In the genomic region with DNA sequence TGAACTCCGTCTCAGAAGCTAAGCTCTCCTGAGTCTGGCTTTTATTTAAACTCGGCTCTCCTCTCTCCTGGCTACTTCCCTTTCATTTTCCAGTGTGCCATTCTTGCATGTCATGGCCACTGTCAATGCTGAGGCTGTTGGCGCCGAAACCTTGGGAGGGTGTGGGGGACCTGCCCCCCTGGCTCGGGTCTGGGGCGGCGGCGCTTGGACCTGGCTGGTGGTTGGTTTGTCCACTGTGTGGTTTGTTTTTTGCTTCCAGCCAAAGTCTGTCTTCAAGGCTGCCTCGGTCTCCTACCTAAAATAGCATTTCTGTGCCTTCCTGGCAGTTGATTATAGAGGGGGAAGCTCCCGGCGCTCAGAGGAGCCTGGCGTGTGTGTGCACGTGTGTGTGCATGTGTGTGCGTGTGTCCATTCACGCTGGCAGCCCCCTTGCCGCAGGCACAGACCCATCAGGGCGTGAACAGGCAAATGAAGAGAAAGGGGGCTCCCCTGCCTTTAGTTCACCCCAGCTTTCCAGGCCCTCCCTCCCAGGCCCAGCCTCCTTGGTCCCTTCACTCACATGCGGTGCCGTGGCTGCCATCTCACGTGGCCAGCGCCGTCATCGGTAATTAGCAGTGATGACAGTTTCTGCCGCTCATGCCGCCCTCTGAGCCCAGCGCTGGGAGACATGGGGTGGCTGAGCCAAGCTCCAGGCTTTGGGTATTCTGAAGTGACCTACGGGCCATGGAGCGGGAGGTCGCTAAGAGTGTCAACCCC, we compare ENCODE assay signal across 1 cellular context.
A peak's percentile ranks its signal among the peaks of the same experiment; 100 is the strongest.
TF ChIP-seq lines count a peak whose summit lies in the region.

No MANE protein-coding gene starts in this region.

TF ChIP-seq in K562, 482 proteins besides CTCF, POLR2A, EP300 and RAD21 (continued from another document and continues in another):
- TF ChIP-seq, protein P1, sequence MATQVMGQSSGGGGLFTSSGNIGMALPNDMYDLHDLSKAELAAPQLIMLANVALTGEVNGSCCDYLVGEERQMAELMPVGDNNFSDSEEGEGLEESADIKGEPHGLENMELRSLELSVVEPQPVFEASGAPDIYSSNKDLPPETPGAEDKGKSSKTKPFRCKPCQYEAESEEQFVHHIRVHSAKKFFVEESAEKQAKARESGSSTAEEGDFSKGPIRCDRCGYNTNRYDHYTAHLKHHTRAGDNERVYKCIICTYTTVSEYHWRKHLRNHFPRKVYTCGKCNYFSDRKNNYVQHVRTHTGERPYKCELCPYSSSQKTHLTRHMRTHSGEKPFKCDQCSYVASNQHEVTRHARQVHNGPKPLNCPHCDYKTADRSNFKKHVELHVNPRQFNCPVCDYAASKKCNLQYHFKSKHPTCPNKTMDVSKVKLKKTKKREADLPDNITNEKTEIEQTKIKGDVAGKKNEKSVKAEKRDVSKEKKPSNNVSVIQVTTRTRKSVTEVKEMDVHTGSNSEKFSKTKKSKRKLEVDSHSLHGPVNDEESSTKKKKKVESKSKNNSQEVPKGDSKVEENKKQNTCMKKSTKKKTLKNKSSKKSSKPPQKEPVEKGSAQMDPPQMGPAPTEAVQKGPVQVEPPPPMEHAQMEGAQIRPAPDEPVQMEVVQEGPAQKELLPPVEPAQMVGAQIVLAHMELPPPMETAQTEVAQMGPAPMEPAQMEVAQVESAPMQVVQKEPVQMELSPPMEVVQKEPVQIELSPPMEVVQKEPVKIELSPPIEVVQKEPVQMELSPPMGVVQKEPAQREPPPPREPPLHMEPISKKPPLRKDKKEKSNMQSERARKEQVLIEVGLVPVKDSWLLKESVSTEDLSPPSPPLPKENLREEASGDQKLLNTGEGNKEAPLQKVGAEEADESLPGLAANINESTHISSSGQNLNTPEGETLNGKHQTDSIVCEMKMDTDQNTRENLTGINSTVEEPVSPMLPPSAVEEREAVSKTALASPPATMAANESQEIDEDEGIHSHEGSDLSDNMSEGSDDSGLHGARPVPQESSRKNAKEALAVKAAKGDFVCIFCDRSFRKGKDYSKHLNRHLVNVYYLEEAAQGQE (CRISPR knock-in tag; IDR thresholded peaks at IDR 0.05; ENCODE audit: low read depth), result no peak
- TF ChIP-seq, protein P2, sequence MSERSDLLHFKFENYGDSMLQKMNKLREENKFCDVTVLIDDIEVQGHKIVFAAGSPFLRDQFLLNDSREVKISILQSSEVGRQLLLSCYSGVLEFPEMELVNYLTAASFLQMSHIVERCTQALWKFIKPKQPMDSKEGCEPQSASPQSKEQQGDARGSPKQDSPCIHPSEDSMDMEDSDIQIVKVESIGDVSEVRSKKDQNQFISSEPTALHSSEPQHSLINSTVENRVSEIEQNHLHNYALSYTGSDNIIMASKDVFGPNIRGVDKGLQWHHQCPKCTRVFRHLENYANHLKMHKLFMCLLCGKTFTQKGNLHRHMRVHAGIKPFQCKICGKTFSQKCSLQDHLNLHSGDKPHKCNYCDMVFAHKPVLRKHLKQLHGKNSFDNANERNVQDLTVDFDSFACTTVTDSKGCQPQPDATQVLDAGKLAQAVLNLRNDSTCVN (CRISPR knock-in tag; IDR thresholded peaks at IDR 0.05), result no peak
- TF ChIP-seq, protein P3, sequence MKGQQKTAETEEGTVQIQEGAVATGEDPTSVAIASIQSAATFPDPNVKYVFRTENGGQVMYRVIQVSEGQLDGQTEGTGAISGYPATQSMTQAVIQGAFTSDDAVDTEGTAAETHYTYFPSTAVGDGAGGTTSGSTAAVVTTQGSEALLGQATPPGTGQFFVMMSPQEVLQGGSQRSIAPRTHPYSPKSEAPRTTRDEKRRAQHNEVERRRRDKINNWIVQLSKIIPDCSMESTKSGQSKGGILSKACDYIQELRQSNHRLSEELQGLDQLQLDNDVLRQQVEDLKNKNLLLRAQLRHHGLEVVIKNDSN (CRISPR knock-in tag; IDR thresholded peaks at IDR 0.05), result peak; percentile 93
- TF ChIP-seq DMBX1 (CRISPR knock-in tag; IDR thresholded peaks at IDR 0.05; ENCODE audit: borderline replicate concordance), result no peak
- peak; percentile 83 for TF ChIP-seq L3MBTL2 (IDR thresholded peaks at IDR 0.05)
- no peak for TF ChIP-seq TCFL5 (CRISPR knock-in tag; conservative IDR thresholded peaks at IDR 0.05)
- no peak for TF ChIP-seq HNRNPH1 (optimal IDR thresholded peaks at IDR 0.05; ENCODE audit: low read depth, low read length)
- TF ChIP-seq, protein P4, sequence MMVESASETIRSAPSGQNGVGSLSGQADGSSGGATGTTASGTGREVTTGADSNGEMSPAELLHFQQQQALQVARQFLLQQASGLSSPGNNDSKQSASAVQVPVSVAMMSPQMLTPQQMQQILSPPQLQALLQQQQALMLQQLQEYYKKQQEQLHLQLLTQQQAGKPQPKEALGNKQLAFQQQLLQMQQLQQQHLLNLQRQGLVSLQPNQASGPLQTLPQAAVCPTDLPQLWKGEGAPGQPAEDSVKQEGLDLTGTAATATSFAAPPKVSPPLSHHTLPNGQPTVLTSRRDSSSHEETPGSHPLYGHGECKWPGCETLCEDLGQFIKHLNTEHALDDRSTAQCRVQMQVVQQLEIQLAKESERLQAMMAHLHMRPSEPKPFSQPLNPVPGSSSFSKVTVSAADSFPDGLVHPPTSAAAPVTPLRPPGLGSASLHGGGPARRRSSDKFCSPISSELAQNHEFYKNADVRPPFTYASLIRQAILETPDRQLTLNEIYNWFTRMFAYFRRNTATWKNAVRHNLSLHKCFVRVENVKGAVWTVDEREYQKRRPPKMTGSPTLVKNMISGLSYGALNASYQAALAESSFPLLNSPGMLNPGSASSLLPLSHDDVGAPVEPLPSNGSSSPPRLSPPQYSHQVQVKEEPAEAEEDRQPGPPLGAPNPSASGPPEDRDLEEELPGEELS (CRISPR knock-in tag; IDR thresholded peaks at IDR 0.05; ENCODE audit: borderline replicate concordance), result 0 out of 2 replicates have a peak, but pooled peaks have one; percentile 72
- peak; percentile 87 for TF ChIP-seq CREM (IDR thresholded peaks at IDR 0.05; ENCODE audit: low read depth)
- TF ChIP-seq PHTF2 (CRISPR knock-in tag; IDR thresholded peaks at IDR 0.05), result no peak
- no peak for TF ChIP-seq SIX5 (IDR thresholded peaks at IDR 0.05; ENCODE audit: borderline replicate concordance in 1 of 2, insufficient read depth in 1 of 2, low read depth in 1 of 2, low read length in 2 of 2)
- no peak for TF ChIP-seq ZNF76 (CRISPR knock-in tag; IDR thresholded peaks at IDR 0.05; ENCODE audit: borderline replicate concordance)
- no peak for TF ChIP-seq MED1 (CRISPR knock-in tag; IDR thresholded peaks at IDR 0.05; ENCODE audit: borderline replicate concordance)
- peak; percentile 78 for TF ChIP-seq SP1 (CRISPR knock-in tag; IDR thresholded peaks at IDR 0.05)
- TF ChIP-seq TARDBP (IDR thresholded peaks at IDR 0.05), result no peak
- TF ChIP-seq, protein P5, sequence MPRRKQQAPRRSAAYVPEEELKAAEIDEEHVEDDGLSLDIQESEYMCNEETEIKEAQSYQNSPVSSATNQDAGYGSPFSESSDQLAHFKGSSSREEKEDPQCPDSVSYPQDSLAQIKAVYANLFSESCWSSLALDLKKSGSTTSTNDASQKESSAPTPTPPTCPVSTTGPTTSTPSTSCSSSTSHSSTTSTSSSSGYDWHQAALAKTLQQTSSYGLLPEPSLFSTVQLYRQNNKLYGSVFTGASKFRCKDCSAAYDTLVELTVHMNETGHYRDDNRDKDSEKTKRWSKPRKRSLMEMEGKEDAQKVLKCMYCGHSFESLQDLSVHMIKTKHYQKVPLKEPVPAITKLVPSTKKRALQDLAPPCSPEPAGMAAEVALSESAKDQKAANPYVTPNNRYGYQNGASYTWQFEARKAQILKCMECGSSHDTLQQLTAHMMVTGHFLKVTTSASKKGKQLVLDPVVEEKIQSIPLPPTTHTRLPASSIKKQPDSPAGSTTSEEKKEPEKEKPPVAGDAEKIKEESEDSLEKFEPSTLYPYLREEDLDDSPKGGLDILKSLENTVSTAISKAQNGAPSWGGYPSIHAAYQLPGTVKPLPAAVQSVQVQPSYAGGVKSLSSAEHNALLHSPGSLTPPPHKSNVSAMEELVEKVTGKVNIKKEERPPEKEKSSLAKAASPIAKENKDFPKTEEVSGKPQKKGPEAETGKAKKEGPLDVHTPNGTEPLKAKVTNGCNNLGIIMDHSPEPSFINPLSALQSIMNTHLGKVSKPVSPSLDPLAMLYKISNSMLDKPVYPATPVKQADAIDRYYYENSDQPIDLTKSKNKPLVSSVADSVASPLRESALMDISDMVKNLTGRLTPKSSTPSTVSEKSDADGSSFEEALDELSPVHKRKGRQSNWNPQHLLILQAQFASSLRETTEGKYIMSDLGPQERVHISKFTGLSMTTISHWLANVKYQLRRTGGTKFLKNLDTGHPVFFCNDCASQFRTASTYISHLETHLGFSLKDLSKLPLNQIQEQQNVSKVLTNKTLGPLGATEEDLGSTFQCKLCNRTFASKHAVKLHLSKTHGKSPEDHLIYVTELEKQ (CRISPR knock-in tag; IDR thresholded peaks at IDR 0.05), result no peak
- no peak for TF ChIP-seq ESRRB (CRISPR knock-in tag; IDR thresholded peaks at IDR 0.05; ENCODE audit: borderline replicate concordance)
- no peak for TF ChIP-seq PHF21A (IDR thresholded peaks at IDR 0.05; ENCODE audit: borderline replicate concordance, low read depth)
- TF ChIP-seq, protein P6, sequence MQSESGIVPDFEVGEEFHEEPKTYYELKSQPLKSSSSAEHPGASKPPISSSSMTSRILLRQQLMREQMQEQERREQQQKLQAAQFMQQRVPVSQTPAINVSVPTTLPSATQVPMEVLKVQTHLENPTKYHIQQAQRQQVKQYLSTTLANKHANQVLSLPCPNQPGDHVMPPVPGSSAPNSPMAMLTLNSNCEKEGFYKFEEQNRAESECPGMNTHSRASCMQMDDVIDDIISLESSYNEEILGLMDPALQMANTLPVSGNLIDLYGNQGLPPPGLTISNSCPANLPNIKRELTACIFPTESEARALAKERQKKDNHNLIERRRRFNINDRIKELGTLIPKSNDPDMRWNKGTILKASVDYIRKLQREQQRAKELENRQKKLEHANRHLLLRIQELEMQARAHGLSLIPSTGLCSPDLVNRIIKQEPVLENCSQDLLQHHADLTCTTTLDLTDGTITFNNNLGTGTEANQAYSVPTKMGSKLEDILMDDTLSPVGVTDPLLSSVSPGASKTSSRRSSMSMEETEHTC (IDR thresholded peaks at IDR 0.05), result no peak; the same call in 1 of the 2 replicates
- TF ChIP-seq TRIM24 (IDR thresholded peaks at IDR 0.05), result no peak
- no peak for TF ChIP-seq SPI1 (IDR thresholded peaks at IDR 0.05; ENCODE audit: borderline replicate concordance, low read depth, low read length)
- TF ChIP-seq NR2F6 (CRISPR knock-in tag; IDR thresholded peaks at IDR 0.05), result no peak
- no peak for TF ChIP-seq ZNF184 (CRISPR knock-in tag; IDR thresholded peaks at IDR 0.05)
- no peak for TF ChIP-seq RBM34 (IDR thresholded peaks at IDR 0.05; ENCODE audit: borderline replicate concordance, insufficient read depth, low read length)
- TF ChIP-seq RFX1 (IDR thresholded peaks at IDR 0.05), result no peak
- TF ChIP-seq SRSF3 (IDR thresholded peaks at IDR 0.05; ENCODE audit: insufficient read depth, low read length), result no peak
- TF ChIP-seq BRCA1 (IDR thresholded peaks at IDR 0.05), result no peak
- no peak for TF ChIP-seq BRCA1 (CRISPR knock-in tag; IDR thresholded peaks at IDR 0.05)
- no peak for TF ChIP-seq ZNF274 (IDR thresholded peaks at IDR 0.05; ENCODE audit: borderline replicate concordance, low read depth, low read length)
- peak; percentile 36; the same call in 1 of the 2 replicates for TF ChIP-seq SOX6 (IDR thresholded peaks at IDR 0.05)
- TF ChIP-seq, protein P7, sequence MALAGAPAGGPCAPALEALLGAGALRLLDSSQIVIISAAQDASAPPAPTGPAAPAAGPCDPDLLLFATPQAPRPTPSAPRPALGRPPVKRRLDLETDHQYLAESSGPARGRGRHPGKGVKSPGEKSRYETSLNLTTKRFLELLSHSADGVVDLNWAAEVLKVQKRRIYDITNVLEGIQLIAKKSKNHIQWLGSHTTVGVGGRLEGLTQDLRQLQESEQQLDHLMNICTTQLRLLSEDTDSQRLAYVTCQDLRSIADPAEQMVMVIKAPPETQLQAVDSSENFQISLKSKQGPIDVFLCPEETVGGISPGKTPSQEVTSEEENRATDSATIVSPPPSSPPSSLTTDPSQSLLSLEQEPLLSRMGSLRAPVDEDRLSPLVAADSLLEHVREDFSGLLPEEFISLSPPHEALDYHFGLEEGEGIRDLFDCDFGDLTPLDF (CRISPR knock-in tag; IDR thresholded peaks at IDR 0.05), result no peak
- no peak for TF ChIP-seq MYBL2 (IDR thresholded peaks at IDR 0.05; ENCODE audit: low read depth)
- no peak for TF ChIP-seq MYBL2 (CRISPR knock-in tag; IDR thresholded peaks at IDR 0.05; ENCODE audit: borderline replicate concordance)
- no peak for TF ChIP-seq HNRNPK (IDR thresholded peaks at IDR 0.05; ENCODE audit: low read depth, low read length, poor library complexity, severe bottlenecking)
- TF ChIP-seq ZNF766 (CRISPR knock-in tag; conservative IDR thresholded peaks at IDR 0.05), result no peak
- no peak for TF ChIP-seq FOS (IDR thresholded peaks at IDR 0.05; ENCODE audit: extremely low read depth, insufficient read length)
- no peak for TF ChIP-seq CHD2 (IDR thresholded peaks at IDR 0.05; ENCODE audit: low read depth, low read length)
- no peak for TF ChIP-seq TEAD4 (IDR thresholded peaks at IDR 0.05; ENCODE audit: low read length)
- TF ChIP-seq TEAD4 (CRISPR knock-in tag; IDR thresholded peaks at IDR 0.05; ENCODE audit: borderline replicate concordance), result no peak
- no peak for TF ChIP-seq MTA1 (IDR thresholded peaks at IDR 0.05; ENCODE audit: borderline replicate concordance)
- no peak for TF ChIP-seq GATAD2B (IDR thresholded peaks at IDR 0.05; ENCODE audit: borderline replicate concordance)
- TF ChIP-seq CBFA2T3 (IDR thresholded peaks at IDR 0.05), result no peak
- no peak for TF ChIP-seq SETDB1 (IDR thresholded peaks at IDR 0.05; ENCODE audit: low read length)
- TF ChIP-seq ZNF263 (CRISPR knock-in tag; IDR thresholded peaks at IDR 0.05; ENCODE audit: borderline replicate concordance), result no peak; the same call in 1 of the 2 replicates
- peak in 1 of 2 experiments; percentile 51; a peak in 1 of 4 replicates for TF ChIP-seq KDM1A (IDR thresholded peaks at IDR 0.05)
- TF ChIP-seq, protein P8, sequence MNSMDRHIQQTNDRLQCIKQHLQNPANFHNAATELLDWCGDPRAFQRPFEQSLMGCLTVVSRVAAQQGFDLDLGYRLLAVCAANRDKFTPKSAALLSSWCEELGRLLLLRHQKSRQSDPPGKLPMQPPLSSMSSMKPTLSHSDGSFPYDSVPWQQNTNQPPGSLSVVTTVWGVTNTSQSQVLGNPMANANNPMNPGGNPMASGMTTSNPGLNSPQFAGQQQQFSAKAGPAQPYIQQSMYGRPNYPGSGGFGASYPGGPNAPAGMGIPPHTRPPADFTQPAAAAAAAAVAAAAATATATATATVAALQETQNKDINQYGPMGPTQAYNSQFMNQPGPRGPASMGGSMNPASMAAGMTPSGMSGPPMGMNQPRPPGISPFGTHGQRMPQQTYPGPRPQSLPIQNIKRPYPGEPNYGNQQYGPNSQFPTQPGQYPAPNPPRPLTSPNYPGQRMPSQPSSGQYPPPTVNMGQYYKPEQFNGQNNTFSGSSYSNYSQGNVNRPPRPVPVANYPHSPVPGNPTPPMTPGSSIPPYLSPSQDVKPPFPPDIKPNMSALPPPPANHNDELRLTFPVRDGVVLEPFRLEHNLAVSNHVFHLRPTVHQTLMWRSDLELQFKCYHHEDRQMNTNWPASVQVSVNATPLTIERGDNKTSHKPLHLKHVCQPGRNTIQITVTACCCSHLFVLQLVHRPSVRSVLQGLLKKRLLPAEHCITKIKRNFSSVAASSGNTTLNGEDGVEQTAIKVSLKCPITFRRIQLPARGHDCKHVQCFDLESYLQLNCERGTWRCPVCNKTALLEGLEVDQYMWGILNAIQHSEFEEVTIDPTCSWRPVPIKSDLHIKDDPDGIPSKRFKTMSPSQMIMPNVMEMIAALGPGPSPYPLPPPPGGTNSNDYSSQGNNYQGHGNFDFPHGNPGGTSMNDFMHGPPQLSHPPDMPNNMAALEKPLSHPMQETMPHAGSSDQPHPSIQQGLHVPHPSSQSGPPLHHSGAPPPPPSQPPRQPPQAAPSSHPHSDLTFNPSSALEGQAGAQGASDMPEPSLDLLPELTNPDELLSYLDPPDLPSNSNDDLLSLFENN (IDR thresholded peaks at IDR 0.05; ENCODE audit: low read depth in 2 of 2, low read length in 2 of 2), result no peak
- no peak for TF ChIP-seq CBX5 (IDR thresholded peaks at IDR 0.05; ENCODE audit: borderline replicate concordance, low read depth)
- no peak for TF ChIP-seq SREBF1 (IDR thresholded peaks at IDR 0.05; ENCODE audit: borderline replicate concordance, low read depth, low read length)
